Comparison of ENCODE assay signal across 1 cellular context in genomic region chr11:104588975-104589374, GRCh38.
TF ChIP-seq lines count a peak whose summit lies in the region.

No MANE protein-coding gene starts in this region.

TF ChIP-seq in neural cell, 6 proteins besides CTCF, POLR2A, EP300 and RAD21:
- TF ChIP-seq REST (IDR thresholded peaks at IDR 0.05; ENCODE audit: borderline replicate concordance) (peak; percentile 79), POLR2AphosphoS5 (IDR thresholded peaks at IDR 0.05) (peak; percentile 27), MXI1 (conservative IDR thresholded peaks at IDR 0.05; ENCODE audit: poor library complexity, severe bottlenecking) (no peak), SMC3 (conservative IDR thresholded peaks at IDR 0.05; ENCODE audit: poor library complexity) (peak; percentile 24), TAF1 (IDR thresholded peaks at IDR 0.05; ENCODE audit: low read depth) (no peak), EZH2 (IDR thresholded peaks at IDR 0.05; ENCODE audit: borderline replicate concordance, insufficient read depth, low read length, poor library complexity, severe bottlenecking) (no peak)
